ENCODE assay signal across 13 cellular contexts in the genomic region with DNA sequence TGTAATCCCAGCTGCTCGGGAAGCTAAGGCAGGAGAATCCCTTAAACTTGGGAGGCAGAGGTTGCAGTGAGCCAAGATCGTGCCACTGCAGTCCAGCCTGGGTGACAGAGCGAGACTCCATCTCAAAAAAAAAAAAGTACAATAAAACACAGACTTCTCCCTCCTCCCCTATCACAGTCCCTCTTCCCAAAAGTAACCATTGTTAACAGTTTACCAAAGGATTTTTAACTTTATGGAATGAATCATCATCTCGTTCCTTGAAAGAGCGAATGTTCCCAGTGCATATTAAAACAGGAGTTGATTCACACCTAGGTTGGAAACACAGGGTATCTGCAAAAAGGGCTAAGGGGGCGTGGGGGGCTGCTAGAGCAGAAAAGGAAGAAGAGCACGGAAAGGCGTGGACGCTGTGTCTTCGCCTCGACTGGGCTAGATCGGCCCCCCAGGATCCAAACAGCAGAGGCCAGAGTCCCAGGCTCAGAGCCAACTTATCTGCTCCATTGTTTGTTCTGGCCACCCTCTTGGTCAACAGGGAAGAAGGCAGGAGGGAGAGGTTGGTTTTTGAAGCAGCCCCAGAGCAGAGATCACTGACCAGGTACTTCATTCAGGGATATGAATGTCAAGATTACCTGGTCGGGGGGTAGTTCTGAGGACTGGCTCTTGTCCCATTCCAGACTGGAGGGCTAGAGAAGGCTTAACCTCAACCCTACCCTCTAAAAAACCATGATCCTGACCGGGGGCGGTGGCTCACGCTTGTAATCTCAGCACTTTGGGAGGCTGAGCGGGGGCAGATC. TPM values are rescaled to one million over a fixed set of nuclear protein-coding genes. Genes with fewer than 3 reads are reported as not detected.
DNase-seq lines count a peak whose midpoint lies in the region; FAIRE-seq and TF ChIP-seq lines count a peak whose summit lies in the region.
"Had no signal": no experiment of that assay in that cellular context is flagged by ENCODE, and none has a peak within 500 bp of the region (broad histone marks: within the 10 kb centered on the region; RNA-seq: fewer than 3 reads in every experiment).

No MANE protein-coding gene starts in this region.

- H3K36me3 Mint-ChIP-seq in chondrocyte (ENCODE audit: low read depth) = no peaks in the 10 kb centered on the region
- H3K36me3 Mint-ChIP-seq in activated CD4-positive, alpha-beta memory T cell treated with anti-CD3 and anti-CD28 coated beads for 36 hours = no peaks in the 10 kb centered on the region

- DNase-seq in SJSA1 (ENCODE audit: low read depth in 1 of 2, low spot score in 2 of 2) (peak; percentile 72 to 85), right atrium auricular region (ENCODE audit: low spot score) (no peak), RCC 7860 (ENCODE audit: low spot score) (no peak), chondrocyte (ENCODE audit: low spot score) (no peak), DMS153 treated with DMSO at 0.1 percent for 48 hours (lab: John Stamatoyannopoulos, UW; ENCODE audit: unreplicated experiment) (no peak)
- DNase-seq in activated CD4-positive, alpha-beta memory T cell treated with anti-CD3 and anti-CD28 coated beads for 36 hours = no peak
- DNase-seq: activated CD4-positive, alpha-beta memory T cell treated with anti-CD3 and anti-CD28 coated beads, Interleukin-2, amount 10 ng/mL, durations not matched to agents 7 days and 5 days; NCI-H2107; stimulated activated CD4-positive, alpha-beta T cell treated with anti-CD3 and anti-CD28 coated beads, Interleukin-1b, Interleukin-23, amount 100 ng/mL, for 48 hours had no signal

- CTCF ChIA-PET in activated CD4-positive, alpha-beta memory T cell treated with anti-CD3 and anti-CD28 coated beads for 36 hours (lab: Charles Lee) = interaction anchor here (0.7 to 4.0 kb wide), 3 partner anchors 9 to 333 kb away, joined by 3 to 34 read pairs (median 3); no protein-coding TSS in a partner anchor

- H3K4me3 Mint-ChIP-seq in chondrocyte (ENCODE audit: unreplicated experiment) = no peak overlapping the region
- H3K4me3 Mint-ChIP-seq in activated CD4-positive, alpha-beta memory T cell treated with anti-CD3 and anti-CD28 coated beads for 36 hours = no peak overlapping the region

- no peak overlapping the region for H3K27ac Mint-ChIP-seq in chondrocyte (ENCODE audit: unreplicated experiment)
- H3K27ac Mint-ChIP-seq in activated CD4-positive, alpha-beta memory T cell treated with anti-CD3 and anti-CD28 coated beads for 36 hours = no peak overlapping the region
- H3K27ac Mint-ChIP-seq: activated CD4-positive, alpha-beta memory T cell treated with anti-CD3 and anti-CD28 coated beads, Interleukin-2, amount 10 ng/mL, durations not matched to agents 7 days and 5 days had no signal

- FAIRE-seq in RCC 7860 (lab: Jason Lieb, UNC) = no peak

- no peaks in the 10 kb centered on the region for H3K27me3 ChIP-seq in SJSA1 (replicated peaks)
- no peaks in the 10 kb centered on the region for H3K27me3 ChIP-seq in right atrium auricular region
- no peaks in the 10 kb centered on the region for H3K27me3 ChIP-seq in rectal smooth muscle tissue (ENCODE audit: control insufficient read depth, insufficient read depth, low read length)
- H3K27me3 ChIP-seq: SJCRH30 had no signal

- peak overlapping the region; percentile 75 for H3K27ac ChIP-seq in C4-2B
- H3K27ac ChIP-seq in SJSA1 = peak overlapping the region; percentile 27
- H3K27ac ChIP-seq in right atrium auricular region = peak overlapping the region; percentile 97 to 100
- H3K27ac ChIP-seq in rectal smooth muscle tissue (ENCODE audit: low read depth, low read length) = peak overlapping the region; percentile 99
- H3K27ac ChIP-seq: BLaER1, SJCRH30 had no signal

- no peak overlapping the region for H3K9ac ChIP-seq in rectal smooth muscle tissue (ENCODE audit: low read length)
- H3K9ac ChIP-seq: BLaER1 had no signal

- peaks cover 54% of the 10 kb centered on the region for H3K4me1 Mint-ChIP-seq in chondrocyte (ENCODE audit: low read depth)
- peaks cover 66% of the 10 kb centered on the region for H3K4me1 Mint-ChIP-seq in activated CD4-positive, alpha-beta memory T cell treated with anti-CD3 and anti-CD28 coated beads for 36 hours (ENCODE audit: low read depth)

- H3K4me3 ChIP-seq in SJSA1 = peak overlapping the region; percentile 6; the same call in 1 of the 2 replicates
- no peak overlapping the region for H3K4me3 ChIP-seq in right atrium auricular region
- H3K4me3 ChIP-seq in rectal smooth muscle tissue (ENCODE audit: low read length) = no peak overlapping the region
- H3K4me3 ChIP-seq: BLaER1, SJCRH30 had no signal

- POLR2A ChIA-PET in activated CD4-positive, alpha-beta memory T cell treated with anti-CD3 and anti-CD28 coated beads for 36 hours (lab: Charles Lee) = no interaction called here

- TF ChIP-seq CTCF in C4-2B (conservative IDR thresholded peaks at IDR 0.05) = no peak
- no peak for TF ChIP-seq CTCF in right atrium auricular region (IDR thresholded peaks at IDR 0.05)
- no peak for TF ChIP-seq CTCF in chondrocyte (IDR thresholded peaks at IDR 0.05)

- H3K36me3 ChIP-seq in SJSA1 = peaks cover 23% of the 10 kb centered on the region
- H3K36me3 ChIP-seq in right atrium auricular region = no peaks in the 10 kb centered on the region
- peaks cover 4% of the 10 kb centered on the region for H3K36me3 ChIP-seq in rectal smooth muscle tissue (ENCODE audit: control insufficient read depth, insufficient read depth, low read length)
- H3K36me3 ChIP-seq: BLaER1, SJCRH30 had no signal

- no peaks in the 10 kb centered on the region for H3K9me3 ChIP-seq in SJSA1 (replicated peaks)
- no peaks in the 10 kb centered on the region for H3K9me3 ChIP-seq in right atrium auricular region
- H3K9me3 ChIP-seq: BLaER1, SJCRH30 had no signal

- H3K27me3 Mint-ChIP-seq in chondrocyte (ENCODE audit: low read depth) = no peaks in the 10 kb centered on the region
- H3K27me3 Mint-ChIP-seq in activated CD4-positive, alpha-beta memory T cell treated with anti-CD3 and anti-CD28 coated beads for 36 hours = peaks cover 2% of the 10 kb centered on the region

- H3K4me1 ChIP-seq in SJSA1 (replicated peaks) (peaks cover 70% of the 10 kb centered on the region), right atrium auricular region (peaks cover 0 to 80% of the 10 kb centered on the region in 2 donors), rectal smooth muscle tissue (ENCODE audit: control insufficient read depth, insufficient read depth, low read length) (peaks cover 27% of the 10 kb centered on the region)

- intact Hi-C loops in activated CD4-positive, alpha-beta memory T cell treated with anti-CD3 and anti-CD28 coated beads for 36 hours (cut with micrococcal nuclease) = no loop called here

- no peaks in the 10 kb centered on the region for H3K9me3 Mint-ChIP-seq in chondrocyte (ENCODE audit: low read depth)
- no peaks in the 10 kb centered on the region for H3K9me3 Mint-ChIP-seq in activated CD4-positive, alpha-beta memory T cell treated with anti-CD3 and anti-CD28 coated beads for 36 hours
- H3K9me3 Mint-ChIP-seq: activated CD4-positive, alpha-beta memory T cell treated with anti-CD3 and anti-CD28 coated beads, Interleukin-2, amount 10 ng/mL, durations not matched to agents 7 days and 5 days had no signal

RNA-seq across cellular contexts. Expression of gene AHNAK, which starts 2.1 kb away (rescaled TPM):
- total RNA-seq in SJSA1 (2014; rRNA removed; shearing (Covaris generic)) = 306 and 345 TPM in 2 replicates
- total RNA-seq in right atrium auricular region = 100 to 1,000 TPM; 270 to 441 TPM
- total RNA-seq in chondrocyte = 476 to 526 TPM (median 514 TPM) in 3 replicates
- 10 to 100 TPM; 83.7 to 85.2 TPM for total RNA-seq in activated CD4-positive, alpha-beta memory T cell treated with anti-CD3 and anti-CD28 coated beads for 36 hours

RNA-seq across cellular contexts. Expression of gene EEF1G, which starts 25.0 kb away (rescaled TPM):
- 1,705 and 1,743 TPM in 2 replicates for total RNA-seq in SJSA1 (2014; rRNA removed; shearing (Covaris generic))
- total RNA-seq in right atrium auricular region = 1,000 to 10,000 TPM in 1 of 2 donors, 100 to 1,000 TPM in 1; 707 to 1,175 TPM
- total RNA-seq in chondrocyte = 1,000 to 1,202 TPM (median 1,017 TPM) in 3 replicates
- total RNA-seq in activated CD4-positive, alpha-beta memory T cell treated with anti-CD3 and anti-CD28 coated beads for 36 hours = 1,000 to 10,000 TPM; 1,956 to 1,989 TPM

RNA-seq across cellular contexts. Expression of gene TUT1, which starts 42.6 kb away (rescaled TPM):
- 8.5 and 10.1 TPM in 2 replicates for total RNA-seq in SJSA1 (2014; rRNA removed; shearing (Covaris generic))
- total RNA-seq in right atrium auricular region (1 to 10 TPM; 5.4 to 5.7 TPM), chondrocyte (9.6 to 15.2 TPM (median 11.8 TPM) in 3 replicates)
- 10 to 100 TPM; 32.7 to 34.2 TPM for total RNA-seq in activated CD4-positive, alpha-beta memory T cell treated with anti-CD3 and anti-CD28 coated beads for 36 hours

RNA-seq across cellular contexts. Expression of gene MTA2, which starts 52.9 kb away (rescaled TPM):
- total RNA-seq in SJSA1 (2014; rRNA removed; shearing (Covaris generic)) = 128 and 214 TPM in 2 replicates
- total RNA-seq in right atrium auricular region (10 to 100 TPM; 30.0 to 40.5 TPM), chondrocyte (81.7 to 89.3 TPM (median 83.0 TPM) in 3 replicates)
- 100 to 1,000 TPM; 166 to 167 TPM for total RNA-seq in activated CD4-positive, alpha-beta memory T cell treated with anti-CD3 and anti-CD28 coated beads for 36 hours

Comparison
In these comparisons a context has a peak if more than half of its experiments do, and no peak if none do; other contexts are left out.
1. H3K27ac ChIP-seq: peak in every context shown above with its lines; median percentile 99 in rectal smooth muscle tissue; 98 in right atrium auricular region; 75 in C4-2B; 27 in SJSA1.
2. DNase-seq: peak in SJSA1 (2 of 2); none in right atrium auricular region (single experiment), RCC 7860 (single experiment), chondrocyte (single experiment), DMS153 treated with DMSO at 0.1 percent for 48 hours (single experiment) and activated CD4-positive, alpha-beta memory T cell treated with anti-CD3 and anti-CD28 coated beads for 36 hours (single experiment).